Comparison of ENCODE assay signal across 10 cellular contexts in genomic region chr20:37347891-37348642, GRCh38. TPM values are rescaled to one million over a fixed set of nuclear protein-coding genes. Genes with fewer than 3 reads are reported as not detected.
A peak's percentile ranks its signal among the peaks of the same experiment; 100 is the strongest.
DNase-seq lines count a peak whose midpoint lies in the region; ATAC-seq and TF ChIP-seq lines count a peak whose summit lies in the region.
"Had no signal": no experiment of that assay in that cellular context is flagged by ENCODE, and none has a peak within 500 bp of the region (broad histone marks: within the 10 kb centered on the region; RNA-seq: fewer than 3 reads in every experiment).

No MANE protein-coding gene starts in this region.

- CTCF ChIA-PET in mammary epithelial cell (lab: Charles Lee; ENCODE audit: low non-redundant PET), result no interaction called here

- peaks cover 0 to 13% (median 3%) of the 10 kb centered on the region in 4 donors for H3K4me1 Mint-ChIP-seq in CD4-positive, CD25-positive, alpha-beta regulatory T cell
- H3K4me1 Mint-ChIP-seq in GM23338, result peaks cover 23% of the 10 kb centered on the region

- H3K9me3 Mint-ChIP-seq in CD4-positive, CD25-positive, alpha-beta regulatory T cell, result no peaks in the 10 kb centered on the region
- H3K9me3 Mint-ChIP-seq in GM23338, result no peaks in the 10 kb centered on the region

- no peak for ATAC-seq in CD4-positive, CD25-positive, alpha-beta regulatory T cell (ENCODE audit: low read depth in 2 of 2)
- ATAC-seq in GM23338 (no peak), HG03045 (IDR thresholded peaks at IDR 0.05; ENCODE audit: unreplicated experiment) (no peak)

- no peak overlapping the region for H3K27ac ChIP-seq in CD4-positive, CD25-positive, alpha-beta regulatory T cell (ENCODE audit: insufficient read depth, low read length, poor library complexity, severe bottlenecking)
- no peak overlapping the region for H3K27ac ChIP-seq in GM23338 (ENCODE audit: low read depth)
- no peak overlapping the region for H3K27ac ChIP-seq in mammary epithelial cell (ENCODE audit: insufficient read depth, low read depth, low read length)
- no peak overlapping the region for H3K27ac ChIP-seq in neural cell (ENCODE audit: low read length)

- in situ Hi-C loops in mammary epithelial cell (cut with MboI; ENCODE audit: low sequenced_read_pairs in 2 of 2), result no loop called here

- no peak for DNase-seq in CD4-positive, CD25-positive, alpha-beta regulatory T cell
- DNase-seq in GM23338 (ENCODE audit: low spot score) (no peak), mammary epithelial cell (no peak), iPS-NIHi11 (ENCODE audit: low spot score) (no peak), anterior cingulate cortex (lab: John Stamatoyannopoulos, UW) (no peak), SHP77 (lab: John Stamatoyannopoulos, UW) (no peak)
- DNase-seq: foreskin fibroblast, NCI-H2107 had no signal

- no peak overlapping the region for H3K4me3 ChIP-seq in CD4-positive, CD25-positive, alpha-beta regulatory T cell (ENCODE audit: low read depth, low read length)
- no peak overlapping the region for H3K4me3 ChIP-seq in GM23338
- H3K4me3 ChIP-seq in mammary epithelial cell (replicated peaks in 1 of 3; ENCODE audit: insufficient read depth in 1 of 3, low read depth in 2 of 3, low read length in 3 of 3), result no peak overlapping the region
- peak overlapping the region; percentile 81 for H3K4me3 ChIP-seq in neural cell (ENCODE audit: low read length)

- BruUV-seq in mammary epithelial cell (replicated peaks; lab: Mats Ljungman, UMichigan), result no TSS peak

- H3K36me3 Mint-ChIP-seq in CD4-positive, CD25-positive, alpha-beta regulatory T cell, result no peaks in the 10 kb centered on the region
- H3K36me3 Mint-ChIP-seq in GM23338 (ENCODE audit: low read depth), result peaks cover 16% of the 10 kb centered on the region; the same call in 2 of the 3 replicates

- no peaks in the 10 kb centered on the region for H3K9me3 ChIP-seq in CD4-positive, CD25-positive, alpha-beta regulatory T cell (ENCODE audit: control insufficient read depth in 2 of 2, low read length in 2 of 2)
- no peaks in the 10 kb centered on the region for H3K9me3 ChIP-seq in mammary epithelial cell (replicated peaks; ENCODE audit: insufficient read depth, low read length)
- no peaks in the 10 kb centered on the region for H3K9me3 ChIP-seq in neural cell (ENCODE audit: low read length)

- H3F3A ChIP-seq in GM23338 (replicated peaks; ENCODE audit: low read depth) (no peaks in the 10 kb centered on the region), neural cell (ENCODE audit: insufficient read depth, low read length, poor library complexity, severe bottlenecking) (no peaks in the 10 kb centered on the region)

- no peak for TF ChIP-seq EP300 in neural cell (conservative IDR thresholded peaks at IDR 0.05; ENCODE audit: poor library complexity, severe bottlenecking)

- H4K20me1 ChIP-seq in GM23338 (replicated peaks; ENCODE audit: insufficient read depth), result peaks cover 12% of the 10 kb centered on the region
- no peaks in the 10 kb centered on the region for H4K20me1 ChIP-seq in mammary epithelial cell (ENCODE audit: insufficient read depth, low read length)
- H4K20me1 ChIP-seq in neural cell (ENCODE audit: insufficient read depth), result no peaks in the 10 kb centered on the region

- H2AFZ ChIP-seq in GM23338 (no peak overlapping the region), mammary epithelial cell (ENCODE audit: low read depth, low read length) (no peak overlapping the region), neural cell (ENCODE audit: low read depth, low read length) (no peak overlapping the region)

- intact Hi-C loops in mammary epithelial cell (cut with micrococcal nuclease), result loop anchor here (2.0 to 5.0 kb wide), 2 partner anchors 34 to 53 kb away; no protein-coding TSS in a partner anchor

- no peaks in the 10 kb centered on the region for H3K27me3 ChIP-seq in CD4-positive, CD25-positive, alpha-beta regulatory T cell (ENCODE audit: control insufficient read depth, insufficient read depth, low read length)
- H3K27me3 ChIP-seq in GM23338 (ENCODE audit: insufficient read depth), result no peaks in the 10 kb centered on the region
- no peaks in the 10 kb centered on the region for H3K27me3 ChIP-seq in mammary epithelial cell (ENCODE audit: insufficient read depth, low read length)
- no peaks in the 10 kb centered on the region for H3K27me3 ChIP-seq in neural cell (ENCODE audit: insufficient read depth, low read depth, low read length)

- dilution Hi-C loops in mammary epithelial cell (cut with HindIII; ENCODE audit: low sequenced_read_pairs), result no loop called here

- peaks cover 61% of the 10 kb centered on the region for H3K79me2 ChIP-seq in GM23338 (replicated peaks; ENCODE audit: insufficient read depth)
- H3K79me2 ChIP-seq in mammary epithelial cell (ENCODE audit: insufficient read depth, low read length), result peaks cover 78% of the 10 kb centered on the region
- H3K79me2 ChIP-seq in neural cell (replicated peaks; ENCODE audit: insufficient read depth, low read length), result peaks cover 63% of the 10 kb centered on the region

- H3K36me3 ChIP-seq in CD4-positive, CD25-positive, alpha-beta regulatory T cell (ENCODE audit: control insufficient read depth, insufficient read depth, low read length), result no peaks in the 10 kb centered on the region
- H3K36me3 ChIP-seq in GM23338 (ENCODE audit: insufficient read depth), result no peaks in the 10 kb centered on the region
- H3K36me3 ChIP-seq in mammary epithelial cell (ENCODE audit: insufficient read depth, low read length), result peaks cover 8% of the 10 kb centered on the region
- no peaks in the 10 kb centered on the region for H3K36me3 ChIP-seq in neural cell (ENCODE audit: insufficient read depth, low read length)

- no peaks in the 10 kb centered on the region for H3K9me2 ChIP-seq in GM23338 (ENCODE audit: insufficient read depth)
- H3K9me2 ChIP-seq in neural cell (ENCODE audit: insufficient read depth, low read length), result no peaks in the 10 kb centered on the region

- H3K4me2 ChIP-seq in GM23338 (no peak overlapping the region), mammary epithelial cell (ENCODE audit: insufficient read depth, low read depth, low read length) (peak overlapping the region; percentile 93), neural cell (ENCODE audit: low read length) (no peak overlapping the region)

- peak overlapping the region; percentile 39 to 81 (median 68) for H3K4me3 Mint-ChIP-seq in CD4-positive, CD25-positive, alpha-beta regulatory T cell
- H3K4me3 Mint-ChIP-seq in GM23338, result no peak overlapping the region; the same call in 2 of the 3 replicates

- peak overlapping the region in 1 of 3 donors; percentile 87 for H3K27ac Mint-ChIP-seq in CD4-positive, CD25-positive, alpha-beta regulatory T cell
- peak overlapping the region; percentile 14; the same call in 1 of the 2 replicates for H3K27ac Mint-ChIP-seq in GM23338

- WGBS in mammary epithelial cell (ENCODE audit: low coverage, missing lambda C conversion rate), result 81% methylated on average over 10 of the region's 11 CpGs

- no peak for TF ChIP-seq RAD21 in neural cell (conservative IDR thresholded peaks at IDR 0.05)

- peaks cover 6% of the 10 kb centered on the region for H3K4me1 ChIP-seq in CD4-positive, CD25-positive, alpha-beta regulatory T cell (ENCODE audit: control insufficient read depth, insufficient read depth, low read length, poor library complexity, severe bottlenecking)
- H3K4me1 ChIP-seq in GM23338 (ENCODE audit: insufficient read depth), result peaks cover 5% of the 10 kb centered on the region; the same call in 1 of the 2 replicates
- H3K4me1 ChIP-seq in mammary epithelial cell (ENCODE audit: insufficient read depth, low read length), result peaks cover 41% of the 10 kb centered on the region

- TF ChIP-seq CTCF in GM23338 (conservative IDR thresholded peaks at IDR 0.05; ENCODE audit: low read depth in 2 of 2), result no peak
- no peak for TF ChIP-seq CTCF in mammary epithelial cell (conservative IDR thresholded peaks at IDR 0.05 in 1 of 2, IDR thresholded peaks at IDR 0.05 in 1 of 2; ENCODE audit: extremely low read depth in 1 of 2, insufficient read depth in 1 of 2, low read depth in 1 of 2, low read length in 2 of 2)
- no peak for TF ChIP-seq CTCF in neural cell (IDR thresholded peaks at IDR 0.05; ENCODE audit: poor library complexity, severe bottlenecking)

- H3K9ac ChIP-seq in mammary epithelial cell (ENCODE audit: insufficient read depth, low read length) (no peak overlapping the region), neural cell (ENCODE audit: low read length) (no peak overlapping the region)

- H3K27me3 Mint-ChIP-seq in CD4-positive, CD25-positive, alpha-beta regulatory T cell, result peaks cover 10% of the 10 kb centered on the region
- H3K27me3 Mint-ChIP-seq in GM23338 (ENCODE audit: insufficient read depth, low read depth, poor library complexity), result peaks cover 15% of the 10 kb centered on the region

TF ChIP-seq in neural cell, 6 proteins besides CTCF, POLR2A, EP300 and RAD21 (continues in another document):
- TF ChIP-seq TAF1 (IDR thresholded peaks at IDR 0.05; ENCODE audit: low read depth) (no peak), EZH2 (IDR thresholded peaks at IDR 0.05; ENCODE audit: borderline replicate concordance, insufficient read depth, low read length, poor library complexity, severe bottlenecking) (no peak)

RNA-seq across cellular contexts. Expression of gene SRC, which starts 2.1 kb away (rescaled TPM):
- total RNA-seq in CD4-positive, CD25-positive, alpha-beta regulatory T cell, result 5.5 TPM
- polyA plus RNA-seq in CD4-positive, CD25-positive, alpha-beta regulatory T cell, result under 1 TPM in 3 of 4 donors, not detected in 1; 0.29 to 0.56 (median 0.55) TPM
- 25.9 and 34.6 TPM in 2 replicates for total RNA-seq in GM23338 (2014; rRNA removed; shearing (Covaris generic))
- 7.1 and 8.0 TPM in 2 replicates for polyA plus RNA-seq in GM23338 (2016; fragmentation: Nextera tagmentation; extraction: Ambion mirVana)
- 10 to 100 TPM; 52.7 to 60.2 TPM for total RNA-seq in mammary epithelial cell
- polyA plus RNA-seq in mammary epithelial cell, result 39.3 TPM
- 54.6 TPM for polyA minus RNA-seq in mammary epithelial cell
- polyA plus RNA-seq in neural cell, result 39.0 and 49.5 TPM in 2 replicates
- 50.9 and 53.7 TPM in 2 replicates for polyA minus RNA-seq in neural cell

RNA-seq across cellular contexts. Expression of gene MANBAL, which starts 58.6 kb away (rescaled TPM):
- total RNA-seq in CD4-positive, CD25-positive, alpha-beta regulatory T cell, result 6.1 TPM
- 10 to 100 TPM; 20.0 to 32.4 (median 28.2) TPM for polyA plus RNA-seq in CD4-positive, CD25-positive, alpha-beta regulatory T cell
- 28.4 and 31.7 TPM in 2 replicates for total RNA-seq in GM23338 (2014; rRNA removed; shearing (Covaris generic))
- polyA plus RNA-seq in GM23338 (2016; fragmentation: Nextera tagmentation; extraction: Ambion mirVana) (44.2 and 48.1 TPM in 2 replicates), mammary epithelial cell (117 TPM), neural cell (41.5 and 42.1 TPM in 2 replicates)
- total RNA-seq in mammary epithelial cell, result 10 to 100 TPM; 19.0 to 58.5 TPM
- polyA minus RNA-seq in mammary epithelial cell (58.0 TPM), neural cell (18.6 and 19.2 TPM in 2 replicates)
